ENCODE assay signal across 8 cellular contexts in the genomic region with DNA sequence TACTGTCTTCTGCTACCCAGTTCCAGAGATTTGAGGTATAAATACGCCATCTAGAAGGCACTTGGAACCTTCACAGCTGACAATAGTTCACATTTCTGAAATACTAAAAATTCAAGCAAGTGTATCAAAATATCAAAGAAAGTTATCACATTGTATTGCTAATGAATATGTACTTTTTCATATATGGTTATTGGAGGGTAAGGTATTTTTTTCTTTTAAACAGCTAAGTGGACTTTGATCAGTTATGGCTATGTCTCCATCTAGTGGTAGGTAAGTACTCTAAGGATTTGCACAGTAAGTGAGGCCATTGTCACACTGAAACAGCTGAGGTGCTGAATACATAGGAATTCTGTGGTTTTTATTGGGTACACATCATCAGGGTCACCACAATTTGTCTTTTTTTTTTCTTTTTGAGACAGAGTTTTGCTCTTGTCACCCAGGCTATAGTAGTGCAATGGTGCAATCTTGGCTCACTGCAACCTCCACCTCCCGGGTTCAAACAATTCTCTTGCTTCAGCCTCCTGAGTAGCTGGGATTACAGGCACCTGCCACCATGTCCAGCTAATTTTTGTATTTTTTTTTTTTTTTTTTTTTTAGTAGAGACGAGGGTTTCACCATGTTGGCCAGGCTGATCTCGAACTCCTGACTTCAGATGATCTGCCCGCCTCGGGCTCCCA. TPM values are rescaled to one million over a fixed set of nuclear protein-coding genes. Genes with fewer than 3 reads are reported as not detected.
DNase-seq lines count a peak whose midpoint lies in the region; ATAC-seq and TF ChIP-seq lines count a peak whose summit lies in the region.

No MANE protein-coding gene starts in this region.

- H3K14ac ChIP-seq in neuronal stem cell (ENCODE audit: low read length): no peak overlapping the region

- peaks cover 6% of the 10 kb centered on the region for H3K9me3 Mint-ChIP-seq in activated CD4-positive, alpha-beta memory T cell treated with anti-CD3 and anti-CD28 coated beads for 36 hours

- no peak overlapping the region for H3K4me3 Mint-ChIP-seq in activated CD4-positive, alpha-beta memory T cell treated with anti-CD3 and anti-CD28 coated beads for 36 hours

- H3K36me3 Mint-ChIP-seq in activated CD4-positive, alpha-beta memory T cell treated with anti-CD3 and anti-CD28 coated beads for 36 hours: no peaks in the 10 kb centered on the region

- H3K4ac ChIP-seq in neuronal stem cell (ENCODE audit: low read length): no peak overlapping the region

- no peak overlapping the region for H3K4me2 ChIP-seq in neuronal stem cell (ENCODE audit: insufficient read depth, low read length, poor library complexity, severe bottlenecking)

- ATAC-seq in GM21723 (IDR thresholded peaks at IDR 0.05; ENCODE audit: unreplicated experiment): peak; percentile 66

- intact Hi-C loops in activated CD4-positive, alpha-beta memory T cell treated with anti-CD3 and anti-CD28 coated beads for 36 hours (cut with micrococcal nuclease): loop anchor here (1.0 to 5.0 kb wide), 7 partner anchors 15 to 355 kb away; partner anchors contain the start of gene CD55

- no peaks in the 10 kb centered on the region for H3K27me3 ChIP-seq in neuronal stem cell (ENCODE audit: control insufficient read depth in 3 of 3, insufficient read depth in 3 of 3, low read depth in 1 of 3, low read length in 3 of 3)

- H2AFZ ChIP-seq in neuronal stem cell (ENCODE audit: low read length): no peak overlapping the region

- H3K9me3 ChIP-seq in neuronal stem cell (replicated peaks in 1 of 2; ENCODE audit: control insufficient read depth in 2 of 2, insufficient read depth in 1 of 2, low read depth in 1 of 2, low read length in 2 of 2): no peaks in the 10 kb centered on the region

- no peak overlapping the region for H3K27ac ChIP-seq in neuronal stem cell (replicated peaks; ENCODE audit: low read length)

- H2BK15ac ChIP-seq in neuronal stem cell (ENCODE audit: low read length): no peak overlapping the region

- peaks cover 5% of the 10 kb centered on the region for H3K27me3 Mint-ChIP-seq in activated CD4-positive, alpha-beta memory T cell treated with anti-CD3 and anti-CD28 coated beads for 36 hours

- no peak overlapping the region for H3K4me3 ChIP-seq in fibroblast of pulmonary artery (replicated peaks; ENCODE audit: low read depth, low read length)
- no peak overlapping the region for H3K4me3 ChIP-seq in neuronal stem cell (ENCODE audit: low read length in 2 of 2)

- no peak overlapping the region for H2AK5ac ChIP-seq in neuronal stem cell (ENCODE audit: low read depth, low read length)

- no peak overlapping the region for H3K23ac ChIP-seq in neuronal stem cell (ENCODE audit: low read depth, low read length, poor library complexity)

- no peaks in the 10 kb centered on the region for H3K79me1 ChIP-seq in neuronal stem cell (ENCODE audit: low read depth, low read length)

- no peak overlapping the region for H4K8ac ChIP-seq in neuronal stem cell (ENCODE audit: low read depth, low read length)

- H4K91ac ChIP-seq in neuronal stem cell (ENCODE audit: low read depth, low read length, poor library complexity): no peak overlapping the region

- no peaks in the 10 kb centered on the region for H3K4me1 ChIP-seq in neuronal stem cell (ENCODE audit: control insufficient read depth in 2 of 2, insufficient read depth in 1 of 2, low read depth in 1 of 2, low read length in 2 of 2)

- no peak overlapping the region for H3K18ac ChIP-seq in neuronal stem cell (ENCODE audit: low read length)

- H3K4me1 Mint-ChIP-seq in activated CD4-positive, alpha-beta memory T cell treated with anti-CD3 and anti-CD28 coated beads for 36 hours (ENCODE audit: low read depth): peaks cover 13% of the 10 kb centered on the region

- H2BK12ac ChIP-seq in neuronal stem cell (ENCODE audit: low read length): no peak overlapping the region

- WGBS in neuronal stem cell (ENCODE audit: extremely low coverage in 2 of 2, insufficient read length in 2 of 2, insufficient replicate concordance in 1 of 2), 2 donors: no CpG with 5 or more reads among the region's 6 CpGs

- CTCF ChIA-PET in activated CD4-positive, alpha-beta memory T cell treated with anti-CD3 and anti-CD28 coated beads for 36 hours (lab: Charles Lee): interaction anchor here (0.6 to 5.4 kb wide), 44 partner anchors 9 to 707 kb away, joined by 3 to 62 read pairs (median 4); partner anchors contain the start of genes C4BPA and CD55

- H2BK120ac ChIP-seq in neuronal stem cell (ENCODE audit: low read depth, low read length): no peak overlapping the region

- peak; percentile 45 for DNase-seq in CMK (ENCODE audit: low read depth)
- peak; percentile 46 for DNase-seq in NCI-H146 (lab: John Stamatoyannopoulos, UW)
- peak; percentile 86 for DNase-seq in SW480 (ENCODE audit: low spot score)
- DNase-seq in fibroblast of pulmonary artery (ENCODE audit: low read depth): peak; percentile 86
- DNase-seq in neuronal stem cell (ENCODE audit: low spot score): peak; percentile 26
- DNase-seq in activated CD4-positive, alpha-beta memory T cell treated with anti-CD3 and anti-CD28 coated beads for 36 hours: no peak
- no peak for DNase-seq in nucleus accumbens (lab: John Stamatoyannopoulos, UW)

- no peak overlapping the region for H3K9ac ChIP-seq in neuronal stem cell (ENCODE audit: low read depth, low read length, poor library complexity)

- POLR2A ChIA-PET in activated CD4-positive, alpha-beta memory T cell treated with anti-CD3 and anti-CD28 coated beads for 36 hours (lab: Charles Lee): interaction anchor here (0.6 to 0.8 kb wide), 3 partner anchors 19 to 611 kb away, joined by 3 to 5 read pairs (median 4); no protein-coding TSS in a partner anchor

- H3K36me3 ChIP-seq in neuronal stem cell (replicated peaks in 1 of 2; ENCODE audit: control insufficient read depth in 2 of 2, insufficient read depth in 2 of 2, low read length in 2 of 2): no peaks in the 10 kb centered on the region

- peak; percentile 83 for TF ChIP-seq CTCF in fibroblast of pulmonary artery (IDR thresholded peaks at IDR 0.05; ENCODE audit: low read length, missing control alignments)

- H3K27ac Mint-ChIP-seq in activated CD4-positive, alpha-beta memory T cell treated with anti-CD3 and anti-CD28 coated beads for 36 hours: no peak overlapping the region

- no peak overlapping the region for H2BK5ac ChIP-seq in neuronal stem cell (ENCODE audit: low read length)

RNA-seq across cellular contexts. Expression of gene CR2, which starts 49.1 kb away (rescaled TPM):
- polyA plus RNA-seq in neuronal stem cell (2013, experiment 1 of 2): not detected
- polyA plus RNA-seq in neuronal stem cell (2013, experiment 2 of 2): 0.01 TPM
- under 1 TPM in 1 of 2 experiments, not detected in 1; 0.10 TPM for total RNA-seq in activated CD4-positive, alpha-beta memory T cell treated with anti-CD3 and anti-CD28 coated beads for 36 hours

Comparison
In these comparisons a context has a peak if more than half of its experiments do, and no peak if none do; other contexts are left out.
1. DNase-seq: peak in CMK (single experiment), NCI-H146 (single experiment), SW480 (single experiment), fibroblast of pulmonary artery (single experiment) and neuronal stem cell (single experiment); none in activated CD4-positive, alpha-beta memory T cell treated with anti-CD3 and anti-CD28 coated beads for 36 hours (single experiment) and nucleus accumbens (0 of 56).